7 cellular contexts compared by ENCODE assay signal in the genomic region with DNA sequence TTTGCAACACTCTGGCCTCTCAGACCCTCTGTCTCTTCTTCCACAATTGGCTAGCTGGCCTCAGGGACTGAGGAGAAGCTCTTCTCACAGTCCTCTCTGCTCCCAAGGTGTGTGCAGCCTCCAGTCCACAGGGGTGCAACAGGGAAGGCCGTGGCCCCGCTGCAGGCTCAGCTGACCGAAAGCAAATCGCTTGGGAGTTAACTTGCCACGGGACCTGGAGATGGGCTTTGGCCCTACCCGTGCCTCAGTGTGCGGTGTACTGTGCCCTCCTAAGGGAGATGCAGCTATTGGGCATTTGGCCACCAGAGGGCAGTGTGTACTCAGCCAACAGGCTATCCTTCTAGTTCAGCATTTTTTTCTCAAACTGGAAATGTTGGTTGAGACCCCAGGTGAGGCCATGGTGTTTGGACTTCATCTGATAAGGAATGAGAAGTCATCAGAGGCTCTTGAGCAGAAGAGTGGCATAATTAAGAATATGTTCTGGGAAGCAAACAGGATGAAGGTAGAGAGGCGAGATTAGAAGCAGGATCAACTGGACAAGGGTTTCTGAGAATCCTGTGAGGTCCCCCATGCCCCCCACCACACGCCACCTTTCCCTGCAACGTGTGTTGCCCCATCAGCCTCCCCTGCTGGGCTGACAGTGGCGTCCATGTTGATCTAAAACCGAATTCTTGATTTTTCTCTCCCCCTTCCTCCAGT. TPM values are rescaled to one million over a fixed set of nuclear protein-coding genes. Genes with fewer than 3 reads are reported as not detected.
DNase-seq lines count a peak whose midpoint lies in the region; ATAC-seq and TF ChIP-seq lines count a peak whose summit lies in the region.

No MANE protein-coding gene starts in this region.

- intact Hi-C loops in Right ventricle myocardium superior (cut with DNase I), result loop anchor here (5.0 kb wide), 1 partner anchor 190 kb away; no protein-coding TSS in a partner anchor
- intact Hi-C loops in vagina (cut with DNase I), result loop anchor here (2.0 to 5.0 kb wide), 2 partner anchors 186 to 440 kb away; no protein-coding TSS in a partner anchor

- peak overlapping the region; percentile 4 for H3K27ac ChIP-seq in vagina

- no peak for TF ChIP-seq POLR2A in vagina (IDR thresholded peaks at IDR 0.05)

- no peak overlapping the region for H3K4me3 Mint-ChIP-seq in progenitor cell of endocrine pancreas (ENCODE audit: low read depth)

- peaks cover 24% of the 10 kb centered on the region for H3K4me1 Mint-ChIP-seq in progenitor cell of endocrine pancreas (ENCODE audit: low read depth)

- no peaks in the 10 kb centered on the region for H3K27me3 ChIP-seq in vagina

- peaks cover 6% of the 10 kb centered on the region for H3K27me3 Mint-ChIP-seq in progenitor cell of endocrine pancreas

- no peaks in the 10 kb centered on the region for H3K9me3 ChIP-seq in vagina

- H3K36me3 ChIP-seq in vagina, result no peaks in the 10 kb centered on the region

- no peaks in the 10 kb centered on the region for H3K9me3 Mint-ChIP-seq in progenitor cell of endocrine pancreas (ENCODE audit: low read depth)

- peak; percentile 88 for ATAC-seq in Right ventricle myocardium superior (ENCODE audit: poor library complexity)

- H3K36me3 Mint-ChIP-seq in progenitor cell of endocrine pancreas (ENCODE audit: insufficient read depth), result no peaks in the 10 kb centered on the region

- no peak overlapping the region for H3K27ac Mint-ChIP-seq in progenitor cell of endocrine pancreas

- H3K4me1 ChIP-seq in vagina, result peaks cover 9% of the 10 kb centered on the region

- peak; percentile 87 for DNase-seq in NAMALWA (ENCODE audit: low spot score)
- DNase-seq in SKM-1 treated with dmso at 0.1 percent for 144 hours (lab: John Stamatoyannopoulos, UW; ENCODE audit: unreplicated experiment), result peak; percentile 57
- DNase-seq in activated naive CD4-positive, alpha-beta T cell treated with anti-CD3 and anti-CD28 coated beads, Interleukin-2, amount 50 U/mL, for 16 hours, result peak; percentile 84
- DNase-seq in Right ventricle myocardium superior, result peak; percentile 87
- DNase-seq in progenitor cell of endocrine pancreas (ENCODE audit: low spot score, unreplicated experiment), result peak; percentile 91
- DNase-seq in vagina (ENCODE audit: extremely low spot score in 2 of 2), result no peak

- peak; percentile 88 for TF ChIP-seq CTCF in GM12875 (IDR thresholded peaks at IDR 0.05; ENCODE audit: borderline replicate concordance, insufficient read depth, low read depth, low read length)
- peak; percentile 98 for TF ChIP-seq CTCF in progenitor cell of endocrine pancreas (IDR thresholded peaks at IDR 0.05; ENCODE audit: unreplicated experiment)
- peak; percentile 75 to 88 (median 85) for TF ChIP-seq CTCF in vagina (IDR thresholded peaks at IDR 0.05)

- no peak overlapping the region for H3K4me3 ChIP-seq in GM12875 (ENCODE audit: low read depth, low read length)
- no peak overlapping the region for H3K4me3 ChIP-seq in vagina

RNA-seq across cellular contexts. Expression of a gene that starts 42.5 kb away (rescaled TPM):
- not detected for total RNA-seq in Right ventricle myocardium superior
- total RNA-seq in progenitor cell of endocrine pancreas, result 38.7 and 41.1 TPM in 2 replicates
- total RNA-seq in vagina, result 1.2 TPM

RNA-seq across cellular contexts. Expression of a gene that starts 55.2 kb away (rescaled TPM):
- total RNA-seq in Right ventricle myocardium superior, result not detected
- total RNA-seq in progenitor cell of endocrine pancreas, result 2.2 and 2.3 TPM in 2 replicates
- not detected for total RNA-seq in vagina

RNA-seq across cellular contexts. Expression of a gene that starts 55.2 kb away (rescaled TPM):
- 28.4 TPM for total RNA-seq in Right ventricle myocardium superior
- total RNA-seq in progenitor cell of endocrine pancreas, result 48.8 and 51.7 TPM in 2 replicates
- 43.5 TPM for total RNA-seq in vagina

RNA-seq across cellular contexts. Expression of a gene that starts 58.1 kb away (rescaled TPM):
- total RNA-seq in Right ventricle myocardium superior (not detected), progenitor cell of endocrine pancreas (31.4 and 34.3 TPM in 2 replicates), vagina (2.2 TPM)

Comparison
In these comparisons a context has a peak if more than half of its experiments do, and no peak if none do; other contexts are left out.
1. DNase-seq: peak in NAMALWA (single experiment), SKM-1 treated with dmso at 0.1 percent for 144 hours (single experiment), activated naive CD4-positive, alpha-beta T cell treated with anti-CD3 and anti-CD28 coated beads, Interleukin-2, amount 50 U/mL, for 16 hours (single experiment), Right ventricle myocardium superior (single experiment) and progenitor cell of endocrine pancreas (single experiment); none in vagina (0 of 2).
2. RNA of a gene that starts 42.5 kb away (total RNA-seq): 38.7 to 41.1 TPM in progenitor cell of endocrine pancreas; 1.2 TPM in vagina (single experiment) and not detected in Right ventricle myocardium superior (single experiment); every median in the first group is over 10 times any median in the second.
3. Peak in every context shown above with its lines, with median percentiles within 50 percentile points of each other: CTCF ChIP-seq.